ENCODE assay signal across 27 cellular contexts in genomic region chr3:22777834-22778233, GRCh38.
"Had no signal": no experiment of that assay in that cellular context is flagged by ENCODE, and none has a peak within 500 bp of the region (broad histone marks: within the 10 kb centered on the region; RNA-seq: fewer than 3 reads in every experiment).

No MANE protein-coding gene starts in this region.

- ATAC-seq: stimulated activated effector memory CD8-positive, alpha-beta T cell treated with anti-CD3 and anti-CD28 coated beads, Interleukin-12 subunit alpha, Interleukin-12 subunit beta, amount 100 ng/mL, for 72 hours; stimulated activated memory B cell treated with anti-CD40 and anti-IgM and Interleukin-4, amounts not matched to agents 10 μg/mL and 1 μg/mL and 100 μg/mL, for 72 hours; stimulated activated naive B cell treated with anti-CD40 and anti-IgM and Interleukin-4, amounts not matched to agents 10 μg/mL and 1 μg/mL and 100 μg/mL, for 72 hours; stimulated activated naive CD8-positive, alpha-beta T cell treated with anti-CD3 and anti-CD28 coated beads, Interleukin-15, amount 100 ng/mL, for 72 hours; stimulated activated naive CD8-positive, alpha-beta T cell treated with anti-CD3 and anti-CD28 coated beads, Interleukin-15, Interleukin-2, amounts not matched to agents 100 U/mL and 50 U/mL, for 24 hours; upper lobe of right lung had no signal

- H3K27ac ChIP-seq: stomach, suprapubic skin, testis, thoracic aorta, thyroid gland, tibial artery, tibial nerve, transverse colon, upper lobe of left lung, upper lobe of right lung, uterus, vagina had no signal

- H3K36me3 ChIP-seq: stomach, suprapubic skin, thoracic aorta, thyroid gland, tibial artery, tibial nerve, transverse colon, upper lobe of left lung, upper lobe of right lung, uterus, vagina had no signal

- DNase-seq: stimulated activated CD4-positive, alpha-beta T cell treated with anti-CD3 and anti-CD28 coated beads, Interleukin-2, amount 100 ng/mL, for 48 hours; stimulated activated CD4-positive, alpha-beta T cell treated with anti-CD3 and anti-CD28 coated beads, Interleukin-4, amount 100 ng/mL, for 1 hour; stimulated activated CD4-positive, alpha-beta T cell treated with anti-CD3 and anti-CD28 coated beads, Interleukin-4, amount 100 ng/mL, for 24 hours; stimulated activated CD4-positive, alpha-beta T cell treated with anti-CD3 and anti-CD28 coated beads, Interleukin-4, amount 100 ng/mL, for 4 hours; stimulated activated CD8-positive, alpha-beta memory T cell treated with anti-CD3 and anti-CD28 coated beads, Interleukin-4, amount 100 ng/mL, for 48 hours; stimulated activated naive B cell treated with anti-CD40 and anti-IgM and Interleukin-4, amounts not matched to agents 10 μg/mL and 1 μg/mL and 100 μg/mL, for 72 hours; stimulated activated naive CD4-positive, alpha-beta T cell; stimulated activated naive CD4-positive, alpha-beta T cell treated with Interleukin-2 at 50 U/mL for 16 hours; stimulated activated naive CD8-positive, alpha-beta T cell treated with anti-CD3 and anti-CD28 coated beads, Interleukin-15, amount 100 ng/mL, for 72 hours; stimulated activated naive CD8-positive, alpha-beta T cell treated with anti-CD3 and anti-CD28 coated beads, Interleukin-15, Interleukin-2, amounts not matched to agents 100 U/mL and 50 U/mL, for 24 hours; stomach; substantia nigra; testis; thyroid gland; tibial artery; transverse colon; trophoblast cell; upper lobe of left lung; upper lobe of right lung; uterus had no signal

- H3K4me1 ChIP-seq: stomach, suprapubic skin, testis, thyroid gland, tibial artery, tibial nerve, transverse colon, upper lobe of left lung, upper lobe of right lung, uterus, vagina had no signal

- H3K9me3 ChIP-seq: suprapubic skin, testis, thoracic aorta, thyroid gland, tibial artery, transverse colon, upper lobe of right lung, uterus, vagina had no signal

- H3K4me3 ChIP-seq: stomach, suprapubic skin, testis, thoracic aorta, thyroid gland, tibial artery, tibial nerve, transverse colon, upper lobe of left lung, upper lobe of right lung, uterus, vagina had no signal

- H3K27me3 ChIP-seq: stomach, suprapubic skin, testis, thyroid gland, tibial artery, tibial nerve, transverse colon, upper lobe of left lung, upper lobe of right lung, uterus, vagina had no signal

- FAIRE-seq: urothelium cell line had no signal
